ENCODE assay signal across 8 cellular contexts in the genomic region with DNA sequence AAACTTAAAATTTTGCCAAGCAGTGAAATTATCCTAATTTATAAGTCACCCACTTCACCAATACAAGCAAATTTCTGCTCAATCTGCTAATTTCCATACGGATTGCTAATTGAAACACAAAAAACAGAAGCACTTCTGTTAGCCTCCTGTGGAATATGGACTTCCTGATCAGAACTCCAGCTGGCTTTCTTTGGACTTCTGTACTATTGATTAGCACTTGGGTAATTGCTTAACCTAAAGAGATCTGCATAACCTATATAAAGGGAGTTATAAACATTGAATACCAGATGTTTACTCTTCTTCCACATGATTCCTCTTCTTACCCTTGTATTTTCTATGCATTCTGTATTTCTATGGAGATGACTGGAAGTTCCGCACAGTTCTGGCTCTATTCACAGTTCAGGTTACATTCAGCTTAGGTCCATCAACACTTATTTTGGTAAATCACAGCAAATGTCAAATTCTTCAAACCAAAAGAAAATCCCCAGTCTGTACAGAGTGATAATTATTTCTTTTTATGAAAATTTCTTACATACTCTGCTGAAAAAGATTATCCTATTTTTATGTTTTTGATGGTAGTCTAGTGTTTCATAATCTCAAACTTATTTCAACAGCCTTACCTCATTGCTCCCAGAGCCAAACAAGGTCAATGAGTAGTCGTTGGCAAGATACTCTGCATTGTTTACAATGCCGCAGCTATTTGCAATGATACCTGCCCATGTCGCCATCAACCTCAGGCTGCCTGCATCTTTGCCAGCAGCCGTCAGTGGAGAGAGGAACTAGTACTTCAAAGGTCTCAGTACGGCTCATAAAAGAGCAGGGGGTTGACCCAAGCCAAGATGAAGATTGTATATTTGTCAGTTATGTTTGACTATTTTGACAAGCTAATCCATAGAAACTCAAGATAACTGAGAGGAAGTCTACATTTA.
DNase-seq lines count a peak whose midpoint lies in the region; ATAC-seq lines count a peak whose summit lies in the region.

No MANE protein-coding gene starts in this region.

- no peaks in the 10 kb centered on the region for H3K36me3 Mint-ChIP-seq in activated naive CD4-positive, alpha-beta T cell treated with anti-CD3 and anti-CD28 coated beads, Interleukin-2, amount 10 ng/mL, durations not matched to agents 7 days and 5 days

- H3K4me3 ChIP-seq in SJSA1 (no peak overlapping the region), aorta (ENCODE audit: low read length in 2 of 2) (no peak overlapping the region)

- H3K4me3 Mint-ChIP-seq in activated naive CD4-positive, alpha-beta T cell treated with anti-CD3 and anti-CD28 coated beads, Interleukin-2, amount 10 ng/mL, durations not matched to agents 7 days and 5 days = no peak overlapping the region
- H3K4me3 Mint-ChIP-seq in stimulated activated naive CD8-positive, alpha-beta T cell treated with anti-CD3 and anti-CD28 coated beads, Interleukin-15, amount 100 ng/mL, for 72 hours = no peak overlapping the region

- H3K27ac Mint-ChIP-seq in activated naive CD4-positive, alpha-beta T cell treated with anti-CD3 and anti-CD28 coated beads, Interleukin-2, amount 10 ng/mL, durations not matched to agents 7 days and 5 days = no peak overlapping the region
- no peak overlapping the region for H3K27ac Mint-ChIP-seq in stimulated activated naive CD8-positive, alpha-beta T cell treated with anti-CD3 and anti-CD28 coated beads, Interleukin-15, amount 100 ng/mL, for 72 hours

- H3K27me3 Mint-ChIP-seq in activated naive CD4-positive, alpha-beta T cell treated with anti-CD3 and anti-CD28 coated beads, Interleukin-2, amount 10 ng/mL, durations not matched to agents 7 days and 5 days = no peaks in the 10 kb centered on the region
- H3K27me3 Mint-ChIP-seq in stimulated activated naive CD8-positive, alpha-beta T cell treated with anti-CD3 and anti-CD28 coated beads, Interleukin-15, amount 100 ng/mL, for 72 hours = peaks cover 14% of the 10 kb centered on the region

- peak; percentile 21 for DNase-seq in activated naive CD4-positive, alpha-beta T cell treated with anti-CD3 and anti-CD28 coated beads, Interleukin-2, amount 10 ng/mL, durations not matched to agents 7 days and 5 days
- DNase-seq in activated naive CD4-positive, alpha-beta T cell treated with anti-CD3 and anti-CD28 coated beads, Interleukin-2, amount 50 U/mL, for 16 hours = no peak
- DNase-seq in SJSA1 (ENCODE audit: low read depth in 1 of 2, low spot score in 2 of 2) (peak in 1 of 2 experiments; percentile 44), left ventricle myocardium superior (peak; percentile 32), aorta (no peak)
- no peak for DNase-seq in stimulated activated naive CD8-positive, alpha-beta T cell treated with anti-CD3 and anti-CD28 coated beads, Interleukin-15, amount 100 ng/mL, for 72 hours

- intact Hi-C loops in left ventricle myocardium superior (cut with micrococcal nuclease) (no loop called here), aorta (cut with DNase I) (loop anchor here in 1 of 2 donors (5.0 to 10.0 kb wide), 3 partner anchors 149 to 539 kb away; no protein-coding TSS in a partner anchor)

- no peaks in the 10 kb centered on the region for H3K9me3 Mint-ChIP-seq in activated naive CD4-positive, alpha-beta T cell treated with anti-CD3 and anti-CD28 coated beads, Interleukin-2, amount 10 ng/mL, durations not matched to agents 7 days and 5 days
- H3K9me3 Mint-ChIP-seq in stimulated activated naive CD8-positive, alpha-beta T cell treated with anti-CD3 and anti-CD28 coated beads, Interleukin-15, amount 100 ng/mL, for 72 hours = no peaks in the 10 kb centered on the region

- ATAC-seq in left ventricle myocardium superior = peak; percentile 60
- ATAC-seq in aorta (ENCODE audit: low FRiP score) = peak; percentile 12
- ATAC-seq in GM18858 (IDR thresholded peaks at IDR 0.05; ENCODE audit: unreplicated experiment) = no peak
- ATAC-seq in stimulated activated naive CD8-positive, alpha-beta T cell treated with anti-CD3 and anti-CD28 coated beads, Interleukin-15, amount 100 ng/mL, for 72 hours = no peak
- ATAC-seq in GM21786 (IDR thresholded peaks at IDR 0.05; ENCODE audit: unreplicated experiment) = no peak

- peaks cover 34% of the 10 kb centered on the region for H3K4me1 Mint-ChIP-seq in activated naive CD4-positive, alpha-beta T cell treated with anti-CD3 and anti-CD28 coated beads, Interleukin-2, amount 10 ng/mL, durations not matched to agents 7 days and 5 days
- H3K4me1 Mint-ChIP-seq in stimulated activated naive CD8-positive, alpha-beta T cell treated with anti-CD3 and anti-CD28 coated beads, Interleukin-15, amount 100 ng/mL, for 72 hours = peaks cover 19% of the 10 kb centered on the region

- H3K4me1 ChIP-seq in SJSA1 (replicated peaks) (peaks cover 34% of the 10 kb centered on the region), aorta (ENCODE audit: control insufficient read depth in 1 of 2, insufficient read depth in 2 of 2, low read length in 2 of 2) (peaks cover 0 to 3% of the 10 kb centered on the region in 2 donors)

- no peaks in the 10 kb centered on the region for H3K9me3 ChIP-seq in SJSA1 (replicated peaks)
- H3K9me3 ChIP-seq in aorta (ENCODE audit: control insufficient read depth, low read length) = no peaks in the 10 kb centered on the region

- H3K27ac ChIP-seq in SJSA1 (peak overlapping the region; percentile 47), aorta (ENCODE audit: low read depth in 1 of 2, low read length in 2 of 2) (no peak overlapping the region)

- H3K36me3 ChIP-seq in SJSA1 (no peaks in the 10 kb centered on the region), aorta (ENCODE audit: control insufficient read depth in 1 of 2, insufficient read depth in 2 of 2, low read length in 1 of 2) (no peaks in the 10 kb centered on the region)

- CTCF ChIA-PET in activated naive CD4-positive, alpha-beta T cell treated with anti-CD3 and anti-CD28 coated beads, Interleukin-2, amount 10 ng/mL, durations not matched to agents 7 days and 5 days (lab: Charles Lee) = no interaction called here

- WGBS in aorta, 2 donors = 38% methylated on average over 7 of the region's 7 CpGs

- H3K27me3 ChIP-seq in SJSA1 (replicated peaks) (no peaks in the 10 kb centered on the region), aorta (ENCODE audit: control insufficient read depth in 1 of 2, insufficient read depth in 2 of 2, low read length in 1 of 2) (no peaks in the 10 kb centered on the region)

Comparison
In these comparisons a context has a peak if more than half of its experiments do, and no peak if none do; other contexts are left out.
1. DNase-seq: peak in activated naive CD4-positive, alpha-beta T cell treated with anti-CD3 and anti-CD28 coated beads, Interleukin-2, amount 10 ng/mL, durations not matched to agents 7 days and 5 days (single experiment) and left ventricle myocardium superior (single experiment); none in activated naive CD4-positive, alpha-beta T cell treated with anti-CD3 and anti-CD28 coated beads, Interleukin-2, amount 50 U/mL, for 16 hours (single experiment), aorta (0 of 2) and stimulated activated naive CD8-positive, alpha-beta T cell treated with anti-CD3 and anti-CD28 coated beads, Interleukin-15, amount 100 ng/mL, for 72 hours (0 of 2).
2. ATAC-seq: peak in left ventricle myocardium superior (single experiment) and aorta (single experiment); none in GM18858 (single experiment), stimulated activated naive CD8-positive, alpha-beta T cell treated with anti-CD3 and anti-CD28 coated beads, Interleukin-15, amount 100 ng/mL, for 72 hours (single experiment) and GM21786 (single experiment).